8 cellular contexts compared by ENCODE assay signal in the genomic region with DNA sequence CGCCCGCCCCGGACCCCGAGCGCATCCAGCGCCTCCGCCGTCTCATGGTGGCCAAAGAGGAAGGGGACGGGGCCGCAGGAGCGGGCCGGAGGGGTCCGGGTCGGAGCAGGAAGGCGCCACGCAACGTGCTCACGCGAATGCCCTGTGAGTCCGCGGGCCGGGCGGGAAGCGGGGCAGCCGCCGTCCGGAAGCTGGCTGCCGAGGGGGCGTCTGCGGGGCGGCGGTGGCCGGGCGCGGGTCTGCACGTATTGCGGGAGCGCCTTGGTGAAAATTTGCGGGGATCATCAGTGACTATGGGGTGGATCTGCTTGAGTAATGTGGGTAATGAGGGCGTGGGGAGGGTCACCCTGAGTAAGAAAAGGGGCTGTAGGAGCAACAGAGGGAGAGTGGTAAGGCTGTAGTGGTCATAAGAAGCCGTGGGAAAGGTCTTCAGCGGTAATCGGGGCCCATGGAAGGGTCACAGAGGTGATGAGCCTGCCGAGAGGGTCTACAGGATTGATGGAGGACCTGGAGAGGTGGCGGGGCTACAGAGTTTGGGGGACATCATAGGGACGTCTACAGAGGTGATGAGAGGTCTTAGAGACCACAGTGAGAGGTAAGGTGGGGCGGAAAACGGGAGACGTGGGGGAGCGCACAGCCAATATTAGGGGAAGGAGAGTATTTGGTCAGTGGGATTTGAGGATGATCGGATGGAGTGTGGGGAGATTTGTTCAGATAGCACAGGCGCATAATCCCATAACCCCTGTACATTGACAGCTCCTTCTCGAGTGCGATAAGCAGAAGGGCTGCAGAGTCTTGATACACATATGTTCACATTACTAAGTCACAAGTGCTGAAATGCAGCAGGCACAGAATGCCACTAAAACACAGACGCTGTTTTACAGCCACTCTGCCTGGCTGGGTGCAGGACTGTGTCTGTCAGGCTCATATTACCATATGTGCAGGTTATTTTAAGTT. TPM values are rescaled to one million over a fixed set of nuclear protein-coding genes. Genes with fewer than 3 reads are reported as not detected.
DNase-seq lines count a peak whose midpoint lies in the region; ATAC-seq and TF ChIP-seq lines count a peak whose summit lies in the region.

No MANE protein-coding gene starts in this region.

- intact Hi-C loops in activated naive CD4-positive, alpha-beta T cell treated with anti-CD3 and anti-CD28 coated beads for 36 hours (cut with micrococcal nuclease) = loop anchor here (5.0 kb wide), 1 partner anchor 402 kb away; no protein-coding TSS in a partner anchor
- intact Hi-C loops in left ventricle myocardium inferior (cut with micrococcal nuclease) = no loop called here

- H3K9ac ChIP-seq in Loucy (ENCODE audit: low read depth, low read length, poor library complexity, severe bottlenecking) (peak overlapping the region; percentile 75), rectal smooth muscle tissue (ENCODE audit: low read length) (peak overlapping the region; percentile 79)

- H3K27ac ChIP-seq in left ventricle myocardium inferior (replicated peaks) (no peak overlapping the region), rectal smooth muscle tissue (ENCODE audit: low read depth, low read length) (peak overlapping the region; percentile 28)

- H3K79me2 ChIP-seq in Loucy (ENCODE audit: insufficient read depth, low read length) = peaks cover 12% of the 10 kb centered on the region; the same call in 1 of the 2 replicates

- H3K36me3 ChIP-seq in Loucy (ENCODE audit: insufficient read depth, low read length) = no peaks in the 10 kb centered on the region
- peaks cover 5% of the 10 kb centered on the region for H3K36me3 ChIP-seq in left ventricle myocardium inferior
- peaks cover 2% of the 10 kb centered on the region for H3K36me3 ChIP-seq in rectal smooth muscle tissue (ENCODE audit: control insufficient read depth, insufficient read depth, low read length)

- peaks cover 39% of the 10 kb centered on the region for H3K4me1 Mint-ChIP-seq in activated naive CD4-positive, alpha-beta T cell treated with anti-CD3 and anti-CD28 coated beads for 36 hours (ENCODE audit: low read depth)

- H3K27me3 ChIP-seq in Loucy (ENCODE audit: insufficient read depth, low read length, poor library complexity, severe bottlenecking) (no peaks in the 10 kb centered on the region), left ventricle myocardium inferior (ENCODE audit: low read depth) (no peaks in the 10 kb centered on the region), rectal smooth muscle tissue (ENCODE audit: control insufficient read depth, insufficient read depth, low read length) (no peaks in the 10 kb centered on the region)

- DNase-seq in ELR (ENCODE audit: low read depth) (peak; percentile 53), left ventricle myocardium inferior (peak; percentile 23)
- peak; percentile 44 for DNase-seq in activated naive CD4-positive, alpha-beta T cell treated with anti-CD3 and anti-CD28 coated beads for 36 hours
- no peak for DNase-seq in effector CD4-positive, alpha-beta T cell

- peak; percentile 28 for ATAC-seq in GM21717 (IDR thresholded peaks at IDR 0.05; ENCODE audit: unreplicated experiment)
- ATAC-seq in HG02973 (IDR thresholded peaks at IDR 0.05; ENCODE audit: unreplicated experiment) = no peak

- TF ChIP-seq CTCF in Loucy (conservative IDR thresholded peaks at IDR 0.05; ENCODE audit: low read length) (no peak), left ventricle myocardium inferior (IDR thresholded peaks at IDR 0.05; ENCODE audit: borderline replicate concordance) (no peak)

- peak overlapping the region; percentile 94 for H3K4me2 ChIP-seq in Loucy (ENCODE audit: low read depth, low read length, poor library complexity, severe bottlenecking)

- no peaks in the 10 kb centered on the region for H3K9me3 Mint-ChIP-seq in activated naive CD4-positive, alpha-beta T cell treated with anti-CD3 and anti-CD28 coated beads for 36 hours

- H3K4me1 ChIP-seq in Loucy (ENCODE audit: insufficient read depth, low read length, poor library complexity, severe bottlenecking) = peaks cover 20% of the 10 kb centered on the region
- H3K4me1 ChIP-seq in left ventricle myocardium inferior = peaks cover 22% of the 10 kb centered on the region
- peaks cover 3% of the 10 kb centered on the region for H3K4me1 ChIP-seq in rectal smooth muscle tissue (ENCODE audit: control insufficient read depth, insufficient read depth, low read length)

- H2AFZ ChIP-seq in Loucy (ENCODE audit: low read length) = peak overlapping the region; percentile 80; the same call in 1 of the 2 replicates

- peak overlapping the region; percentile 71 for H3K27ac Mint-ChIP-seq in activated naive CD4-positive, alpha-beta T cell treated with anti-CD3 and anti-CD28 coated beads for 36 hours

- peak overlapping the region; percentile 92 for H3K4me3 Mint-ChIP-seq in activated naive CD4-positive, alpha-beta T cell treated with anti-CD3 and anti-CD28 coated beads for 36 hours

- H3K36me3 Mint-ChIP-seq in activated naive CD4-positive, alpha-beta T cell treated with anti-CD3 and anti-CD28 coated beads for 36 hours (ENCODE audit: low read depth) = peaks cover 2% of the 10 kb centered on the region

- no peaks in the 10 kb centered on the region for H4K20me1 ChIP-seq in Loucy (ENCODE audit: insufficient read depth, low read length, poor library complexity, severe bottlenecking)

- H3K9me2 ChIP-seq in Loucy (replicated peaks; ENCODE audit: low read depth, low read length) = no peaks in the 10 kb centered on the region

- H3K4me3 ChIP-seq in Loucy (ENCODE audit: low read length, poor library complexity, severe bottlenecking) = peak overlapping the region; percentile 78
- peak overlapping the region; percentile 90 for H3K4me3 ChIP-seq in left ventricle myocardium inferior
- H3K4me3 ChIP-seq in rectal smooth muscle tissue (ENCODE audit: low read length) = peak overlapping the region; percentile 82

- no peaks in the 10 kb centered on the region for H3F3A ChIP-seq in Loucy (ENCODE audit: low read depth)

- no peaks in the 10 kb centered on the region for H3K27me3 Mint-ChIP-seq in activated naive CD4-positive, alpha-beta T cell treated with anti-CD3 and anti-CD28 coated beads for 36 hours (ENCODE audit: low read depth)

- CTCF ChIA-PET in activated naive CD4-positive, alpha-beta T cell treated with anti-CD3 and anti-CD28 coated beads for 36 hours (lab: Charles Lee) = interaction anchor here (0.6 to 5.2 kb wide), 29 partner anchors 10 to 609 kb away, joined by 3 to 58 read pairs (median 4); partner anchors contain the start of genes C5orf52 and THG1L

- H3K9me3 ChIP-seq in Loucy (ENCODE audit: insufficient read depth, low read depth, low read length) (no peaks in the 10 kb centered on the region), left ventricle myocardium inferior (replicated peaks) (no peaks in the 10 kb centered on the region)

RNA-seq across cellular contexts. Expression of gene LSM11, which starts 0.8 kb away (rescaled TPM):
- total RNA-seq in activated naive CD4-positive, alpha-beta T cell treated with anti-CD3 and anti-CD28 coated beads for 36 hours = 1 to 10 TPM; 8.2 to 8.8 TPM
- total RNA-seq in left ventricle myocardium inferior = 1.3 TPM

RNA-seq across cellular contexts. Expression of gene THG1L, which starts 13.1 kb away (rescaled TPM):
- total RNA-seq in activated naive CD4-positive, alpha-beta T cell treated with anti-CD3 and anti-CD28 coated beads for 36 hours = 10 to 100 TPM; 28.1 to 30.2 TPM
- total RNA-seq in left ventricle myocardium inferior = 6.6 TPM
